Comparison of ENCODE assay signal across 20 cellular contexts in genomic region chr2:231373184-231373583, GRCh38. TPM values are rescaled to one million over a fixed set of nuclear protein-coding genes. Genes with fewer than 3 reads are reported as not detected.
DNase-seq lines count a peak whose midpoint lies in the region; ATAC-seq and TF ChIP-seq lines count a peak whose summit lies in the region.
"Had no signal": no experiment of that assay in that cellular context is flagged by ENCODE, and none has a peak within 500 bp of the region (broad histone marks: within the 10 kb centered on the region; RNA-seq: fewer than 3 reads in every experiment).

No MANE protein-coding gene starts in this region.

- TF ChIP-seq CTCF in IMR-90 (conservative IDR thresholded peaks at IDR 0.05; ENCODE audit: low read depth, low read length): no peak
- TF ChIP-seq CTCF in neural crest cell (conservative IDR thresholded peaks at IDR 0.05): no peak
- no peak for TF ChIP-seq CTCF in activated CD8-positive, alpha-beta T cell treated with anti-CD3 and anti-CD28 coated beads for 36 hours (IDR thresholded peaks at IDR 0.05)

- H3K27me3 Mint-ChIP-seq in neural crest cell (ENCODE audit: low read depth): peaks cover 18% of the 10 kb centered on the region
- H3K27me3 Mint-ChIP-seq in activated CD8-positive, alpha-beta T cell treated with anti-CD3 and anti-CD28 coated beads for 36 hours: no peaks in the 10 kb centered on the region

- dilution Hi-C loops in IMR-90 (cut with HindIII; ENCODE audit: low sequenced_read_pairs, unreplicated experiment): no loop called here

- TF ChIP-seq RAD21 in IMR-90 (IDR thresholded peaks at IDR 0.05; ENCODE audit: low read length): no peak

- H3K23ac ChIP-seq in IMR-90 (ENCODE audit: low read depth, low read length): no peak overlapping the region

- H2BK120ac ChIP-seq in IMR-90 (ENCODE audit: low read depth, low read length): no peak overlapping the region

- TF ChIP-seq POLR2A in IMR-90 (IDR thresholded peaks at IDR 0.05; ENCODE audit: low read depth, low read length): no peak

- CTCF ChIA-PET in IMR-90 (lab: Yijun Ruan, JAX): no interaction called here
- CTCF ChIA-PET in activated CD8-positive, alpha-beta T cell treated with anti-CD3 and anti-CD28 coated beads for 36 hours (lab: Charles Lee): interaction anchor here (1.5 kb wide), 1 partner anchor 146 kb away, joined by 3 read pairs; no protein-coding TSS in a partner anchor

- no peak overlapping the region for H4K5ac ChIP-seq in IMR-90 (ENCODE audit: low read depth, low read length)

- no peak overlapping the region for H3K56ac ChIP-seq in IMR-90 (ENCODE audit: extremely low read depth, insufficient read depth, low read length)

- BruUV-seq in IMR-90 (replicated peaks; lab: Mats Ljungman, UMichigan): no TSS peak

- H2AFZ ChIP-seq in IMR-90 (replicated peaks; ENCODE audit: low read length, poor library complexity): no peak overlapping the region

- peak overlapping the region; percentile 77 for H2AK9ac ChIP-seq in IMR-90 (replicated peaks; ENCODE audit: low read depth, low read length, poor library complexity)

- H3K4me1 Mint-ChIP-seq in neural crest cell: peaks cover 16% of the 10 kb centered on the region
- H3K4me1 Mint-ChIP-seq in activated CD8-positive, alpha-beta T cell treated with anti-CD3 and anti-CD28 coated beads for 36 hours (ENCODE audit: low read depth): no peaks in the 10 kb centered on the region

- H4K8ac ChIP-seq in IMR-90 (ENCODE audit: low read depth in 2 of 2, low read length in 2 of 2): no peak overlapping the region

- no peaks in the 10 kb centered on the region for H3K9me3 ChIP-seq in IMR-90 (ENCODE audit: control insufficient read depth, insufficient read depth, low read length)
- H3K9me3 ChIP-seq: HAP-1, SJCRH30 had no signal

- H3K9ac ChIP-seq in IMR-90 (ENCODE audit: low read depth, low read length): no peak overlapping the region

- no peaks in the 10 kb centered on the region; the same call in 1 of the 2 replicates for H3K36me3 ChIP-seq in IMR-90 (ENCODE audit: control insufficient read depth, insufficient read depth, low read length)
- H3K36me3 ChIP-seq: HAP-1, SJCRH30 had no signal

- POLR2A ChIA-PET in IMR-90 (lab: Charles Lee; ENCODE audit: unreplicated experiment): no interaction called here
- POLR2A ChIA-PET in activated CD8-positive, alpha-beta T cell treated with anti-CD3 and anti-CD28 coated beads for 36 hours (lab: Charles Lee): interaction anchor here (0.7 kb wide), 1 partner anchor 79 kb away, joined by 5 read pairs; no protein-coding TSS in a partner anchor

- no peaks in the 10 kb centered on the region for H3K4me1 ChIP-seq in IMR-90 (ENCODE audit: control insufficient read depth, insufficient read depth, low read length)

- H3K4me2 ChIP-seq in IMR-90 (ENCODE audit: low read depth, low read length): no peak overlapping the region

- H3K36me3 Mint-ChIP-seq in neural crest cell (ENCODE audit: low read depth): peaks cover 2% of the 10 kb centered on the region
- no peaks in the 10 kb centered on the region for H3K36me3 Mint-ChIP-seq in activated CD8-positive, alpha-beta T cell treated with anti-CD3 and anti-CD28 coated beads for 36 hours (ENCODE audit: low read depth)

- H2BK5ac ChIP-seq in IMR-90 (ENCODE audit: low read depth, low read length, poor library complexity, severe bottlenecking): no peak overlapping the region

- H3K27ac ChIP-seq in IMR-90 (ENCODE audit: insufficient read depth, low read length): no peak overlapping the region
- H3K27ac ChIP-seq: C4-2B, SJCRH30 had no signal

- in situ Hi-C loops in IMR-90 (cut with MboI; ENCODE audit: low sequenced_read_pairs): no loop called here

- H3K4ac ChIP-seq in IMR-90 (ENCODE audit: low read depth, low read length): no peak overlapping the region

- H2BK20ac ChIP-seq in IMR-90 (ENCODE audit: low read depth, low read length): no peak overlapping the region

- H3K4me3 Mint-ChIP-seq in neural crest cell: no peak overlapping the region
- no peak overlapping the region for H3K4me3 Mint-ChIP-seq in activated CD8-positive, alpha-beta T cell treated with anti-CD3 and anti-CD28 coated beads for 36 hours

- H3K9me1 ChIP-seq in IMR-90 (ENCODE audit: insufficient read depth, low read length): no peaks in the 10 kb centered on the region

- intact Hi-C loops in IMR-90 (cut with micrococcal nuclease): no loop called here
- intact Hi-C loops in activated CD8-positive, alpha-beta T cell treated with anti-CD3 and anti-CD28 coated beads for 36 hours (cut with micrococcal nuclease): no loop called here

- no peak for ATAC-seq in IMR-90 (ENCODE audit: low read depth)
- ATAC-seq in activated CD8-positive, alpha-beta T cell treated with anti-CD3 and anti-CD28 coated beads for 36 hours: no peak

- no peak overlapping the region for H3K4me3 ChIP-seq in IMR-90 (ENCODE audit: insufficient read depth, low read depth, low read length)
- H3K4me3 ChIP-seq: HAP-1, K562, SJCRH30 had no signal

- WGBS in IMR-90 (ENCODE audit: extremely low coverage in 2 of 2, insufficient read length in 1 of 2), 2 experiments: no CpG with 5 or more reads among the region's 8 CpGs

- peaks cover 2% of the 10 kb centered on the region; the same call in 1 of the 2 replicates for H3K27me3 ChIP-seq in IMR-90 (ENCODE audit: control insufficient read depth, insufficient read depth, low read length)
- H3K27me3 ChIP-seq: SJCRH30 had no signal

- no peaks in the 10 kb centered on the region for H3K79me1 ChIP-seq in IMR-90 (ENCODE audit: low read depth in 1 of 2, low read length in 2 of 2)

- H3K14ac ChIP-seq in IMR-90 (replicated peaks; ENCODE audit: low read depth, low read length): no peak overlapping the region

- H2AK5ac ChIP-seq in IMR-90 (ENCODE audit: low read depth, low read length): no peak overlapping the region

- no peak overlapping the region for H3K18ac ChIP-seq in IMR-90 (ENCODE audit: low read depth, low read length)

- H4K20me1 ChIP-seq in IMR-90 (ENCODE audit: insufficient read depth, low read length): no peaks in the 10 kb centered on the region

- DNase-seq in A172 (ENCODE audit: low spot score) (peak; percentile 45), IMR-90 (no peak), kidney glomerular epithelial cell (lab: John Stamatoyannopoulos, UW) (peak; percentile 10), neural crest cell (ENCODE audit: low read depth, low spot score) (no peak), NCI-H748 (lab: John Stamatoyannopoulos, UW; ENCODE audit: unreplicated experiment) (no peak)
- no peak for DNase-seq in activated CD4-positive, alpha-beta T cell treated with anti-CD3 and anti-CD28 coated beads, Interleukin-2, amount 50 U/mL, for 1 hour
- DNase-seq in activated CD8-positive, alpha-beta T cell treated with anti-CD3 and anti-CD28 coated beads for 36 hours: no peak
- DNase-seq: COR-L47, MV-4-11, NCI-H1417, NCI-H1930, NCI-H446 treated with DMSO at 0.1 percent for 48 hours, NCI-H748 treated with DMSO at 0.1 percent for 48 hours, OCI-M1, RPMI8226, SJCRH30 had no signal

- no peak overlapping the region for H2BK15ac ChIP-seq in IMR-90 (ENCODE audit: low read depth, low read length)

- peak overlapping the region; percentile 43 for H3K27ac Mint-ChIP-seq in neural crest cell (ENCODE audit: unreplicated experiment)
- H3K27ac Mint-ChIP-seq in activated CD8-positive, alpha-beta T cell treated with anti-CD3 and anti-CD28 coated beads for 36 hours: no peak overlapping the region

- no peak overlapping the region for H4K91ac ChIP-seq in IMR-90 (ENCODE audit: insufficient read depth, low read depth, low read length)

- H3K9me3 Mint-ChIP-seq in neural crest cell: peaks cover 2% of the 10 kb centered on the region
- H3K9me3 Mint-ChIP-seq in activated CD8-positive, alpha-beta T cell treated with anti-CD3 and anti-CD28 coated beads for 36 hours: no peaks in the 10 kb centered on the region

TF ChIP-seq in IMR-90, 13 proteins besides CTCF, POLR2A, EP300 and RAD21 (continues in another document):
- no peak for TF ChIP-seq RCOR1 (IDR thresholded peaks at IDR 0.05; ENCODE audit: insufficient replicate concordance, low read length)
- TF ChIP-seq SMC3 (IDR thresholded peaks at IDR 0.05; ENCODE audit: low read depth, low read length): no peak
- TF ChIP-seq, protein P1, sequence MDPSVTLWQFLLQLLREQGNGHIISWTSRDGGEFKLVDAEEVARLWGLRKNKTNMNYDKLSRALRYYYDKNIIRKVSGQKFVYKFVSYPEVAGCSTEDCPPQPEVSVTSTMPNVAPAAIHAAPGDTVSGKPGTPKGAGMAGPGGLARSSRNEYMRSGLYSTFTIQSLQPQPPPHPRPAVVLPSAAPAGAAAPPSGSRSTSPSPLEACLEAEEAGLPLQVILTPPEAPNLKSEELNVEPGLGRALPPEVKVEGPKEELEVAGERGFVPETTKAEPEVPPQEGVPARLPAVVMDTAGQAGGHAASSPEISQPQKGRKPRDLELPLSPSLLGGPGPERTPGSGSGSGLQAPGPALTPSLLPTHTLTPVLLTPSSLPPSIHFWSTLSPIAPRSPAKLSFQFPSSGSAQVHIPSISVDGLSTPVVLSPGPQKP (IDR thresholded peaks at IDR 0.05; ENCODE audit: borderline replicate concordance, low read depth, low read length): no peak
- no peak for TF ChIP-seq MAZ (IDR thresholded peaks at IDR 0.05; ENCODE audit: borderline replicate concordance, low read depth, low read length)
- TF ChIP-seq RFX5 (IDR thresholded peaks at IDR 0.05; ENCODE audit: low read depth, low read length): no peak
- TF ChIP-seq USF2 (IDR thresholded peaks at IDR 0.05; ENCODE audit: low read depth, low read length): no peak
- TF ChIP-seq MXI1 (IDR thresholded peaks at IDR 0.05; ENCODE audit: borderline replicate concordance, low read depth, low read length): no peak
- no peak for TF ChIP-seq NFE2L2 (IDR thresholded peaks at IDR 0.05; ENCODE audit: low read depth, low read length)
- TF ChIP-seq CEBPB (IDR thresholded peaks at IDR 0.05; ENCODE audit: low read depth, low read length): no peak
- TF ChIP-seq BHLHE40 (IDR thresholded peaks at IDR 0.05; ENCODE audit: low read depth, low read length): no peak
- TF ChIP-seq MAFK (IDR thresholded peaks at IDR 0.05; ENCODE audit: low read depth, low read length): no peak
- TF ChIP-seq FOS (IDR thresholded peaks at IDR 0.05; ENCODE audit: low read depth, low read length): no peak

RNA-seq across cellular contexts. Expression of gene B3GNT7, which starts 22.3 kb away (rescaled TPM):
- total RNA-seq in A172 (2014; rRNA removed; shearing (Covaris generic)): 0.17 TPM in 1 of 2 replicates, not detected in the other
- total RNA-seq in IMR-90 (2012; rRNA removed) (under 0.01 TPM in 2 replicates), neural crest cell (0.61 and 0.79 TPM in 2 replicates)
- 0.03 and 0.07 TPM in 2 replicates for polyA plus RNA-seq in IMR-90 (2012; rRNA removed)
- 0.04 and 0.51 TPM in 2 replicates for polyA plus RNA-seq in IMR-90 (2012; cell fraction: cytosol; rRNA removed)
- polyA plus RNA-seq in IMR-90 (2012; cell fraction: nucleus; rRNA removed; ENCODE audit: low replicate concordance): 0.13 and 0.33 TPM in 2 replicates
- total RNA-seq in activated CD8-positive, alpha-beta T cell treated with anti-CD3 and anti-CD28 coated beads for 36 hours: under 1 TPM in 1 of 2 experiments, not detected in 1; 0.29 TPM
- total RNA-seq: A673 had no signal
- polyA plus RNA-seq: K562 had no signal

Comparison
In these comparisons a context has a peak if more than half of its experiments do, and no peak if none do; other contexts are left out.
1. DNase-seq: peak in A172 (single experiment) and kidney glomerular epithelial cell (single experiment); none in IMR-90 (single experiment), neural crest cell (single experiment), activated CD4-positive, alpha-beta T cell treated with anti-CD3 and anti-CD28 coated beads, Interleukin-2, amount 50 U/mL, for 1 hour (single experiment), NCI-H748 (single experiment) and activated CD8-positive, alpha-beta T cell treated with anti-CD3 and anti-CD28 coated beads for 36 hours (single experiment).